In genomic region chr12:16348435-16349131, GRCh38 we compare ENCODE assay signal across 8 cellular contexts. TPM values are rescaled to one million over a fixed set of nuclear protein-coding genes. Genes with fewer than 3 reads are reported as not detected.
A peak's percentile ranks its signal among the peaks of the same experiment; 100 is the strongest.
DNase-seq lines count a peak whose midpoint lies in the region; ATAC-seq, FAIRE-seq and TF ChIP-seq lines count a peak whose summit lies in the region.

No MANE protein-coding gene starts in this region.

- H4K5ac ChIP-seq in H1 (ENCODE audit: insufficient read length, low read depth, low read length): peak overlapping the region; percentile 20

- ATAC-seq in HG03432 (IDR thresholded peaks at IDR 0.05; ENCODE audit: unreplicated experiment): peak; percentile 43
- ATAC-seq in stimulated activated naive CD8-positive, alpha-beta T cell treated with anti-CD3 and anti-CD28 coated beads, Interleukin-15, amount 100 ng/mL, for 72 hours: no peak

- peaks cover 15% of the 10 kb centered on the region for H3K36me3 Mint-ChIP-seq in neural crest cell (ENCODE audit: low read depth)

- H3K9ac ChIP-seq in H1 (replicated peaks in 1 of 4; ENCODE audit: extremely low read depth in 1 of 4, low read depth in 3 of 4, low read length in 3 of 4): peak overlapping the region; percentile 59 to 93 (median 78)

- no peak overlapping the region for H3K23ac ChIP-seq in H1 (ENCODE audit: insufficient read length)

- POLR2A ChIA-PET in H1 (lab: Charles Lee; ENCODE audit: partially characterized antibody): interaction anchor here (0.9 to 1.1 kb wide), 2 partner anchors 17 to 181 kb away, joined by 5 to 6 read pairs; no protein-coding TSS in a partner anchor

- no peaks in the 10 kb centered on the region for H3K9me3 ChIP-seq in H1 (ENCODE audit: insufficient read depth in 2 of 2, low read depth in 1 of 2, low read length in 1 of 2)

- H4K91ac ChIP-seq in H1 (replicated peaks; ENCODE audit: insufficient read length, low read length): peak overlapping the region; percentile 49

- WGBS in H1 (ENCODE audit: extremely low coverage in 1 of 2, insufficient coverage in 1 of 2, insufficient read length in 1 of 2, insufficient replicate concordance in 2 of 2, low coverage in 1 of 2, low lambda C conversion rate in 2 of 2, missing lambda C conversion rate in 1 of 2), 2 experiments: 4% methylated on average over 10 of the region's 10 CpGs; no CpG with 5 or more reads in 1 of the 2 experiments

- peak overlapping the region; percentile 84 to 99 for H3K4me2 ChIP-seq in H1 (ENCODE audit: insufficient read depth in 1 of 2, low read depth in 2 of 2, low read length in 2 of 2)

- no peaks in the 10 kb centered on the region for H3K9me3 Mint-ChIP-seq in neural crest cell
- H3K9me3 Mint-ChIP-seq in stimulated activated naive CD8-positive, alpha-beta T cell treated with anti-CD3 and anti-CD28 coated beads, Interleukin-15, amount 100 ng/mL, for 72 hours: no peaks in the 10 kb centered on the region

- H3K14ac ChIP-seq in H1 (ENCODE audit: insufficient read length): no peak overlapping the region

- H3K4me1 ChIP-seq in H1 (replicated peaks in 1 of 4; ENCODE audit: control insufficient read depth in 3 of 4, insufficient read depth in 4 of 4, low read length in 3 of 4): peaks cover 2 to 7% (median 7%) of the 10 kb centered on the region in 4 experiments; a peak in 5 of 7 replicates

- DNase-seq in GM06990 (ENCODE audit: extremely low read depth, insufficient read length) (peak; percentile 8), H1 (ENCODE audit: low read depth in 1 of 2, low spot score in 2 of 2) (no peak), neural crest cell (ENCODE audit: low read depth, low spot score) (no peak), NOMO-1 treated with dmso at 0.1 percent for 144 hours (lab: John Stamatoyannopoulos, UW; ENCODE audit: unreplicated experiment) (no peak), NCI-H2029 treated with DMSO at 0.1 percent for 48 hours (lab: John Stamatoyannopoulos, UW) (no peak)
- DNase-seq in activated CD4-positive, alpha-beta T cell treated with anti-CD3 and anti-CD28 coated beads for 48 hours: no peak
- no peak for DNase-seq in stimulated activated naive CD8-positive, alpha-beta T cell treated with anti-CD3 and anti-CD28 coated beads, Interleukin-15, amount 100 ng/mL, for 72 hours

- H2AK5ac ChIP-seq in H1 (ENCODE audit: low read depth, low read length): peak overlapping the region; percentile 34; the same call in 1 of the 2 replicates

- peak overlapping the region; percentile 16 for H2BK120ac ChIP-seq in H1 (replicated peaks; ENCODE audit: low read depth, low read length)

- peaks cover 10% of the 10 kb centered on the region; the same call in 1 of the 2 replicates for H3K23me2 ChIP-seq in H1 (ENCODE audit: low read depth, low read length)

- H2BK15ac ChIP-seq in H1 (ENCODE audit: low read length): no peak overlapping the region

- peak overlapping the region; percentile 25; the same call in 1 of the 2 replicates for H3K27ac ChIP-seq in H1 (ENCODE audit: low read depth, low read length)

- H3K27me3 Mint-ChIP-seq in neural crest cell (ENCODE audit: low read depth): no peaks in the 10 kb centered on the region
- peaks cover 16% of the 10 kb centered on the region for H3K27me3 Mint-ChIP-seq in stimulated activated naive CD8-positive, alpha-beta T cell treated with anti-CD3 and anti-CD28 coated beads, Interleukin-15, amount 100 ng/mL, for 72 hours

- H3K4me3 Mint-ChIP-seq in neural crest cell: peak overlapping the region; percentile 96
- H3K4me3 Mint-ChIP-seq in stimulated activated naive CD8-positive, alpha-beta T cell treated with anti-CD3 and anti-CD28 coated beads, Interleukin-15, amount 100 ng/mL, for 72 hours: no peak overlapping the region

- H3K4me3 ChIP-seq in GM06990 (replicated peaks; ENCODE audit: low read depth, low read length) (no peak overlapping the region), H1 (ENCODE audit: extremely low read depth in 1 of 4, insufficient read depth in 2 of 4, low read depth in 3 of 4, low read length in 4 of 4) (peak overlapping the region; percentile 72 to 97 (median 90))

- H2BK5ac ChIP-seq in H1 (ENCODE audit: low read depth, low read length): peak overlapping the region; percentile 87

- no peak overlapping the region for H2AFZ ChIP-seq in H1 (ENCODE audit: low read length)

- no peak for TF ChIP-seq POLR2A in H1 (IDR thresholded peaks at IDR 0.05; ENCODE audit: control extremely low read depth in 1 of 2, low read depth in 2 of 2, low read length in 2 of 2)

- H3K4ac ChIP-seq in H1 (replicated peaks; ENCODE audit: insufficient read length, low read depth, low read length): no peak overlapping the region

- H4K20me1 ChIP-seq in H1 (replicated peaks in 1 of 2; ENCODE audit: control insufficient read depth in 1 of 2, insufficient read depth in 2 of 2, low read length in 2 of 2): peaks cover 4 to 16% of the 10 kb centered on the region in 2 experiments

- H3K27ac Mint-ChIP-seq in neural crest cell (ENCODE audit: unreplicated experiment): peak overlapping the region; percentile 98
- no peak overlapping the region for H3K27ac Mint-ChIP-seq in stimulated activated naive CD8-positive, alpha-beta T cell treated with anti-CD3 and anti-CD28 coated beads, Interleukin-15, amount 100 ng/mL, for 72 hours

- no peak overlapping the region for H2BK12ac ChIP-seq in H1 (ENCODE audit: low read depth, low read length)

- H3K79me2 ChIP-seq in H1 (ENCODE audit: control insufficient read depth in 1 of 2, insufficient read depth in 2 of 2, low read length in 2 of 2): peaks cover 22 to 69% of the 10 kb centered on the region in 2 experiments

- TF ChIP-seq EP300 in H1 (IDR thresholded peaks at IDR 0.05; ENCODE audit: borderline replicate concordance in 1 of 2, low read depth in 2 of 2, low read length in 2 of 2): no peak

- no peak for TF ChIP-seq CTCF in GM06990 (IDR thresholded peaks at IDR 0.05; ENCODE audit: insufficient read depth, low read length, poor library complexity, severe bottlenecking)
- TF ChIP-seq CTCF in H1 (IDR thresholded peaks at IDR 0.05; ENCODE audit: control extremely low read depth in 1 of 3, insufficient read depth in 1 of 3, low read depth in 1 of 3, low read length in 3 of 3): no peak
- no peak for TF ChIP-seq CTCF in neural crest cell (conservative IDR thresholded peaks at IDR 0.05)

- CTCF ChIA-PET in H1 (lab: Charles Lee; ENCODE audit: partially characterized antibody): interaction anchor here (1.0 to 1.4 kb wide), 3 partner anchors 11 to 337 kb away, joined by 3 to 4 read pairs (median 3); no protein-coding TSS in a partner anchor

- peaks cover 83% of the 10 kb centered on the region for H3K4me1 Mint-ChIP-seq in neural crest cell
- H3K4me1 Mint-ChIP-seq in stimulated activated naive CD8-positive, alpha-beta T cell treated with anti-CD3 and anti-CD28 coated beads, Interleukin-15, amount 100 ng/mL, for 72 hours: no peaks in the 10 kb centered on the region

- H3K36me3 ChIP-seq in GM06990 (ENCODE audit: control insufficient read depth, insufficient read depth, low read length) (no peaks in the 10 kb centered on the region), H1 (ENCODE audit: control insufficient read depth in 2 of 4, insufficient read depth in 4 of 4, low read length in 3 of 4) (peaks cover 0 to 22% (median 4%) of the 10 kb centered on the region in 4 experiments; a peak in 5 of 8 replicates)

- no peak overlapping the region for H4K8ac ChIP-seq in H1 (ENCODE audit: extremely low read depth, insufficient read depth, low read length)

- no peaks in the 10 kb centered on the region for H3K27me3 ChIP-seq in GM06990 (replicated peaks; ENCODE audit: control insufficient read depth, insufficient read depth, low read length)
- H3K27me3 ChIP-seq in H1 (replicated peaks in 1 of 4; ENCODE audit: control insufficient read depth in 3 of 4, extremely low read depth in 1 of 4, insufficient read depth in 3 of 4, low read length in 3 of 4): no peaks in the 10 kb centered on the region

- no peak overlapping the region for H3K56ac ChIP-seq in H1 (replicated peaks; ENCODE audit: insufficient read length, low read depth, low read length)

- no peaks in the 10 kb centered on the region; the same call in 1 of the 2 replicates for H3K79me1 ChIP-seq in H1 (ENCODE audit: low read depth, low read length)

- H3K18ac ChIP-seq in H1 (ENCODE audit: extremely low read depth, low read length): peak overlapping the region; percentile 72

- no peak overlapping the region for H2BK20ac ChIP-seq in H1 (ENCODE audit: low read length)

- FAIRE-seq in H1 (lab: Jason Lieb, UNC): no peak

- no peak for TF ChIP-seq RAD21 in H1 (IDR thresholded peaks at IDR 0.05 in 1 of 2, conservative IDR thresholded peaks at IDR 0.05 in 1 of 2; ENCODE audit: low read depth in 2 of 2, low read length in 2 of 2)

TF ChIP-seq in H1, 55 proteins besides CTCF, POLR2A, EP300 and RAD21:
- TF ChIP-seq FOSL1 (IDR thresholded peaks at IDR 0.05; ENCODE audit: insufficient read depth, low read depth, low read length) (no peak), SAP30 (IDR thresholded peaks at IDR 0.05; ENCODE audit: insufficient read depth, insufficient replicate concordance, low read length) (no peak), KDM5A (IDR thresholded peaks at IDR 0.05; ENCODE audit: low read length) (no peak), TCF12 (IDR thresholded peaks at IDR 0.05; ENCODE audit: low read depth, low read length) (no peak)

RNA-seq across cellular contexts. Expression of gene MGST1, which starts 1.1 kb away (rescaled TPM):
- 414 and 442 TPM in 2 replicates for total RNA-seq in H1 (2021; fragmentation: NEBNext Ultra II Directional; extraction: Animal tissue kit (Norgen Biotek cat#: 25700))
- polyA plus RNA-seq in H1 (2011; rRNA removed): 268 and 478 TPM in 2 replicates
- polyA plus RNA-seq in H1 (2011; cell fraction: cytosol; rRNA removed): 425 TPM
- polyA plus RNA-seq in H1 (2011; cell fraction: nucleus; rRNA removed): 325 TPM
- polyA plus RNA-seq in H1 (2012, experiment 1 of 2): 347 to 444 TPM (median 418 TPM) in 4 replicates
- polyA plus RNA-seq in H1 (2012, experiment 2 of 2): 290 TPM
- polyA plus RNA-seq in H1 (2013, experiment 1 of 2): 1,637 TPM
- polyA plus RNA-seq in H1 (2013, experiment 2 of 2): 2,282 TPM
- polyA minus RNA-seq in H1 (2011; rRNA and poly(A)+ RNA removed): 253 and 278 TPM in 2 replicates
- polyA minus RNA-seq in H1 (2011; cell fraction: cytosol; rRNA and poly(A)+ RNA removed): 155 TPM
- polyA minus RNA-seq in H1 (2011; cell fraction: nucleus; rRNA and poly(A)+ RNA removed): 160 TPM
- 303 and 325 TPM in 2 replicates for total RNA-seq in neural crest cell
